In genomic region chr19:19663292-19664120, GRCh38 we compare ENCODE assay signal across 8 cellular contexts. TPM values are rescaled to one million over a fixed set of nuclear protein-coding genes. Genes with fewer than 3 reads are reported as not detected.
A peak's percentile ranks its signal among the peaks of the same experiment; 100 is the strongest.
DNase-seq lines count a peak whose midpoint lies in the region; TF ChIP-seq lines count a peak whose summit lies in the region.

Gene ATP13A1 (minus strand): TSS chr19:19663676. CDS start chr19:19663666, 10 bp downstream.

- peak within 1 kb of the TSS; percentile 84 for H3K4me3 ChIP-seq in HAP-1
- H3K4me3 ChIP-seq in MG63 = peak within 1 kb of the TSS; percentile 84
- peak within 1 kb of the TSS; percentile 83 for H3K4me3 ChIP-seq in neural cell (ENCODE audit: low read length)
- H3K4me3 ChIP-seq in stomach = peak within 1 kb of the TSS; percentile 93 to 99 (median 96)

- TF ChIP-seq CTCF in neural cell (IDR thresholded peaks at IDR 0.05; ENCODE audit: poor library complexity, severe bottlenecking) = peak; percentile 73
- peak in 1 of 7 experiments; percentile 18 for TF ChIP-seq CTCF in stomach (IDR thresholded peaks at IDR 0.05)

- in situ Hi-C loops in HAP-1 (cut with MboI; ENCODE audit: low sequenced_read_pairs) = no loop called here

- H3K9me3 ChIP-seq in HAP-1 (no peaks in the 10 kb centered on the region), MG63 (peaks cover 2% of the 10 kb centered on the region; the same call in 1 of the 2 replicates), neural cell (ENCODE audit: low read length) (no peaks in the 10 kb centered on the region), stomach (no peaks in the 10 kb centered on the region)

- no peaks in the 10 kb centered on the region for H3K27me3 ChIP-seq in HAP-1 (ENCODE audit: low read depth)
- H3K27me3 ChIP-seq in MG63 = no peaks in the 10 kb centered on the region
- no peaks in the 10 kb centered on the region for H3K27me3 ChIP-seq in neural cell (ENCODE audit: insufficient read depth, low read depth, low read length)
- H3K27me3 ChIP-seq in stomach = no peaks in the 10 kb centered on the region

- TF ChIP-seq POLR2A in stomach (IDR thresholded peaks at IDR 0.05) = peak in 1 of 4 donors; percentile 62

- H2AFZ ChIP-seq in neural cell (ENCODE audit: low read depth, low read length) = peak within 1 kb of the TSS; percentile 52

- peak; percentile 76 for TF ChIP-seq EP300 in neural cell (conservative IDR thresholded peaks at IDR 0.05; ENCODE audit: poor library complexity, severe bottlenecking)
- no peak for TF ChIP-seq EP300 in stomach (IDR thresholded peaks at IDR 0.05)

- peaks cover 21% of the 10 kb centered on the region for H3K79me2 ChIP-seq in neural cell (replicated peaks; ENCODE audit: insufficient read depth, low read length)

- H3K9me2 ChIP-seq in neural cell (ENCODE audit: insufficient read depth, low read length) = no peaks in the 10 kb centered on the region

- intact Hi-C loops in stomach (cut with DNase I; ENCODE audit: low total_unique reads) = no loop called here

- H3K27ac ChIP-seq in neural cell (ENCODE audit: low read length) (peak within 1 kb of the TSS; percentile 87), stomach (peak within 1 kb of the TSS; percentile 86 to 98 (median 94))

- H3K4me2 ChIP-seq in neural cell (ENCODE audit: low read length) = peak within 1 kb of the TSS; percentile 49

- H3K4me1 ChIP-seq in HAP-1 = peaks cover 11% of the 10 kb centered on the region
- peaks cover 10 to 38% (median 35%) of the 10 kb centered on the region in 4 donors for H3K4me1 ChIP-seq in stomach

- no peaks in the 10 kb centered on the region for H3F3A ChIP-seq in neural cell (ENCODE audit: insufficient read depth, low read length, poor library complexity, severe bottlenecking)

- DNase-seq in GDM1 (lab: John Stamatoyannopoulos, UW) (peak; percentile 97), HAP-1 (ENCODE audit: low spot score in 2 of 2) (peak; percentile 96 to 98), MG63 (peak; percentile 99), SHP77 treated with DMSO at 0.1 percent for 48 hours (lab: John Stamatoyannopoulos, UW) (peak; percentile 87), fibroblast of the conjunctiva (ENCODE audit: low read depth) (peak; percentile 97), stomach (peak; percentile 96)
- peak; percentile 98 for DNase-seq in activated effector memory CD4-positive, alpha-beta T cell treated with anti-CD3 and anti-CD28 coated beads, Interleukin-2, amount 50 U/mL, for 16 hours

- H3K9ac ChIP-seq in neural cell (ENCODE audit: low read length) = peak within 1 kb of the TSS; percentile 89

- H3K36me3 ChIP-seq in HAP-1 (replicated peaks) (peaks cover 26% of the 10 kb centered on the region), MG63 (peaks cover 44% of the 10 kb centered on the region), neural cell (ENCODE audit: insufficient read depth, low read length) (no peaks in the 10 kb centered on the region), stomach (peaks cover 10 to 18% (median 16%) of the 10 kb centered on the region in 4 donors)

- H4K20me1 ChIP-seq in neural cell (ENCODE audit: insufficient read depth) = no peaks in the 10 kb centered on the region

- TF ChIP-seq RAD21 in neural cell (conservative IDR thresholded peaks at IDR 0.05) = peak; percentile 47

- 0 to 1% (median 0%) methylated on average over 10 to 81 of the region's 81 CpGs for WGBS in stomach, 5 donors

TF ChIP-seq in neural cell, 6 proteins besides CTCF, POLR2A, EP300 and RAD21:
- TF ChIP-seq POLR2AphosphoS5 (IDR thresholded peaks at IDR 0.05) = peak; percentile 81
- no peak for TF ChIP-seq EZH2 (IDR thresholded peaks at IDR 0.05; ENCODE audit: borderline replicate concordance, insufficient read depth, low read length, poor library complexity, severe bottlenecking)
- peak; percentile 88 for TF ChIP-seq TAF1 (IDR thresholded peaks at IDR 0.05; ENCODE audit: low read depth)
- TF ChIP-seq REST (IDR thresholded peaks at IDR 0.05; ENCODE audit: borderline replicate concordance) = peak; percentile 71
- TF ChIP-seq SMC3 (conservative IDR thresholded peaks at IDR 0.05; ENCODE audit: poor library complexity) = peak; percentile 52
- TF ChIP-seq MXI1 (conservative IDR thresholded peaks at IDR 0.05; ENCODE audit: poor library complexity, severe bottlenecking) = peak; percentile 94
TF ChIP-seq in neural cell: peak in this region for 5.

RNA-seq across cellular contexts. Expression of gene ATP13A1, which starts in this region (rescaled TPM):
- total RNA-seq in MG63 (2014; rRNA removed; shearing (Covaris generic); ENCODE audit: low replicate concordance) = 30.6 and 70.8 TPM in 2 replicates
- polyA plus RNA-seq in neural cell (51.6 and 63.5 TPM in 2 replicates), stomach (10 to 100 TPM; 17.3 to 35.4 (median 25.1) TPM)
- polyA minus RNA-seq in neural cell = 44.3 and 50.6 TPM in 2 replicates
- total RNA-seq in stomach = 100 to 1,000 TPM in 3 of 5 donors, 10 to 100 TPM in 2; 30.1 to 451 (median 204) TPM

Comparison
In these comparisons a context has a peak if more than half of its experiments do, and no peak if none do; other contexts are left out.
1. Peak in every context shown above with its lines: DNase-seq, H3K4me3 ChIP-seq and H3K27ac ChIP-seq.